8 cellular contexts compared by ENCODE assay signal in genomic region chr16:75647138-75647491, GRCh38. TPM values are rescaled to one million over a fixed set of nuclear protein-coding genes. Genes with fewer than 3 reads are reported as not detected.
A peak's percentile ranks its signal among the peaks of the same experiment; 100 is the strongest.
DNase-seq lines count a peak whose midpoint lies in the region; ATAC-seq and TF ChIP-seq lines count a peak whose summit lies in the region.

No MANE protein-coding gene starts in this region.

- H3K36me3 ChIP-seq in stomach, result peaks cover 3 to 33% (median 25%) of the 10 kb centered on the region in 4 donors

- peak overlapping the region; percentile 66 to 99 (median 94) for H3K27ac ChIP-seq in stomach

- peaks cover 54% of the 10 kb centered on the region for H3K4me1 Mint-ChIP-seq in activated CD8-positive, alpha-beta memory T cell treated with anti-CD3 and anti-CD28 coated beads, Interleukin-2, amount 10 ng/mL, durations not matched to agents 7 days and 5 days
- H3K4me1 Mint-ChIP-seq in activated naive CD8-positive, alpha-beta T cell treated with anti-CD3 and anti-CD28 coated beads for 36 hours, result peaks cover 40% of the 10 kb centered on the region

- H3K4me3 ChIP-seq in iPS-18c (ENCODE audit: insufficient read depth, low read depth, low read length), result peak overlapping the region; percentile 98
- H3K4me3 ChIP-seq in stomach, result peak overlapping the region; percentile 80 to 100 (median 93)

- no peak for TF ChIP-seq POLR2A in stomach (IDR thresholded peaks at IDR 0.05)

- intact Hi-C loops in stomach (cut with DNase I; ENCODE audit: low total_unique reads), result no loop called here

- H3K9me3 Mint-ChIP-seq in activated CD8-positive, alpha-beta memory T cell treated with anti-CD3 and anti-CD28 coated beads, Interleukin-2, amount 10 ng/mL, durations not matched to agents 7 days and 5 days (ENCODE audit: low read depth), result no peaks in the 10 kb centered on the region
- no peaks in the 10 kb centered on the region for H3K9me3 Mint-ChIP-seq in activated naive CD8-positive, alpha-beta T cell treated with anti-CD3 and anti-CD28 coated beads for 36 hours

- H3K27me3 Mint-ChIP-seq in activated CD8-positive, alpha-beta memory T cell treated with anti-CD3 and anti-CD28 coated beads, Interleukin-2, amount 10 ng/mL, durations not matched to agents 7 days and 5 days, result no peaks in the 10 kb centered on the region
- no peaks in the 10 kb centered on the region for H3K27me3 Mint-ChIP-seq in activated naive CD8-positive, alpha-beta T cell treated with anti-CD3 and anti-CD28 coated beads for 36 hours

- H3K9me3 ChIP-seq in iPS-18c (ENCODE audit: control insufficient read depth, insufficient read depth, low read length) (no peaks in the 10 kb centered on the region), stomach (no peaks in the 10 kb centered on the region)

- 0 to 1% (median 0%) methylated on average over 11 to 17 of the region's 17 CpGs for WGBS in stomach, 5 donors

- CTCF ChIA-PET in activated CD8-positive, alpha-beta memory T cell treated with anti-CD3 and anti-CD28 coated beads, Interleukin-2, amount 10 ng/mL, durations not matched to agents 7 days and 5 days (lab: Charles Lee), result interaction anchor here (0.7 to 7.6 kb wide), 7 partner anchors 10 to 213 kb away, joined by 3 to 63 read pairs (median 4); partner anchors contain the start of genes ADAT1, CFDP1, TMEM170A and TMEM231

- DNase-seq in activated CD8-positive, alpha-beta memory T cell treated with anti-CD3 and anti-CD28 coated beads, Interleukin-2, amount 10 ng/mL, durations not matched to agents 7 days and 5 days, result no peak
- no peak for DNase-seq in activated CD8-positive, alpha-beta memory T cell treated with anti-CD3 and anti-CD28 coated beads, Interleukin-2, amount 50 U/mL, for 4 hours
- no peak for DNase-seq in activated naive CD8-positive, alpha-beta T cell treated with anti-CD3 and anti-CD28 coated beads for 36 hours
- DNase-seq in stomach, result no peak
- no peak for DNase-seq in SHP77 treated with DMSO at 0.1 percent for 48 hours (lab: John Stamatoyannopoulos, UW)
- DNase-seq in DMS53 (lab: John Stamatoyannopoulos, UW), result no peak

- TF ChIP-seq EP300 in stomach (IDR thresholded peaks at IDR 0.05), result no peak

- H3K4me1 ChIP-seq in stomach, result peaks cover 45 to 60% (median 53%) of the 10 kb centered on the region in 4 donors

- H3K4me3 Mint-ChIP-seq in activated CD8-positive, alpha-beta memory T cell treated with anti-CD3 and anti-CD28 coated beads, Interleukin-2, amount 10 ng/mL, durations not matched to agents 7 days and 5 days, result peak overlapping the region; percentile 81
- H3K4me3 Mint-ChIP-seq in activated naive CD8-positive, alpha-beta T cell treated with anti-CD3 and anti-CD28 coated beads for 36 hours, result peak overlapping the region; percentile 88

- H3K27me3 ChIP-seq in stomach, result no peaks in the 10 kb centered on the region

- peak overlapping the region; percentile 98 for H3K27ac Mint-ChIP-seq in activated CD8-positive, alpha-beta memory T cell treated with anti-CD3 and anti-CD28 coated beads, Interleukin-2, amount 10 ng/mL, durations not matched to agents 7 days and 5 days
- H3K27ac Mint-ChIP-seq in activated naive CD8-positive, alpha-beta T cell treated with anti-CD3 and anti-CD28 coated beads for 36 hours, result peak overlapping the region; percentile 98

- ATAC-seq in activated CD8-positive, alpha-beta memory T cell treated with anti-CD3 and anti-CD28 coated beads, Interleukin-2, amount 10 ng/mL, durations not matched to agents 7 days and 5 days, result peak; percentile 25
- ATAC-seq in HG03135 (IDR thresholded peaks at IDR 0.05; ENCODE audit: unreplicated experiment), result peak; percentile 19

- peaks cover 43% of the 10 kb centered on the region for H3K36me3 Mint-ChIP-seq in activated CD8-positive, alpha-beta memory T cell treated with anti-CD3 and anti-CD28 coated beads, Interleukin-2, amount 10 ng/mL, durations not matched to agents 7 days and 5 days
- peaks cover 39% of the 10 kb centered on the region for H3K36me3 Mint-ChIP-seq in activated naive CD8-positive, alpha-beta T cell treated with anti-CD3 and anti-CD28 coated beads for 36 hours

- TF ChIP-seq CTCF in stomach (IDR thresholded peaks at IDR 0.05), result no peak

RNA-seq across cellular contexts. Expression of gene KARS1, which starts 0.3 kb away (rescaled TPM):
- total RNA-seq in activated CD8-positive, alpha-beta memory T cell treated with anti-CD3 and anti-CD28 coated beads, Interleukin-2, amount 10 ng/mL, durations not matched to agents 7 days and 5 days, result 100 to 1,000 TPM; 182 to 220 TPM
- total RNA-seq in activated naive CD8-positive, alpha-beta T cell treated with anti-CD3 and anti-CD28 coated beads for 36 hours, result 100 to 1,000 TPM; 347 to 366 TPM
- 100 to 1,000 TPM in 2 of 5 donors, 10 to 100 TPM in 3; 85.8 to 196 (median 97.4) TPM for total RNA-seq in stomach
- polyA plus RNA-seq in stomach, result 100 to 1,000 TPM in 1 of 3 donors, 10 to 100 TPM in 2; 81.2 to 102 (median 84.1) TPM

RNA-seq across cellular contexts. Expression of gene TERF2IP, which starts 0.5 kb away (rescaled TPM):
- total RNA-seq in activated CD8-positive, alpha-beta memory T cell treated with anti-CD3 and anti-CD28 coated beads, Interleukin-2, amount 10 ng/mL, durations not matched to agents 7 days and 5 days, result 10 to 100 TPM; 71.1 to 91.4 TPM
- 10 to 100 TPM; 68.8 to 73.5 TPM for total RNA-seq in activated naive CD8-positive, alpha-beta T cell treated with anti-CD3 and anti-CD28 coated beads for 36 hours
- 10 to 100 TPM; 17.1 to 58.3 (median 43.7) TPM for total RNA-seq in stomach
- polyA plus RNA-seq in stomach, result 10 to 100 TPM; 30.0 to 37.3 (median 31.1) TPM

RNA-seq across cellular contexts. Expression of gene ADAT1, which starts 24.0 kb away (rescaled TPM):
- total RNA-seq in activated CD8-positive, alpha-beta memory T cell treated with anti-CD3 and anti-CD28 coated beads, Interleukin-2, amount 10 ng/mL, durations not matched to agents 7 days and 5 days, result 10 to 100 TPM; 48.3 to 57.2 TPM
- total RNA-seq in activated naive CD8-positive, alpha-beta T cell treated with anti-CD3 and anti-CD28 coated beads for 36 hours, result 10 to 100 TPM; 56.7 to 58.7 TPM
- total RNA-seq in stomach, result 10 to 100 TPM in 3 of 5 donors, 1 to 10 TPM in 1, under 1 TPM in 1; 0.58 to 69.8 (median 25.8) TPM
- polyA plus RNA-seq in stomach, result 10 to 100 TPM in 1 of 3 donors, 1 to 10 TPM in 2; 6.0 to 18.2 (median 7.8) TPM

RNA-seq across cellular contexts. Expression of gene CPHXL2, which starts 29.7 kb away (rescaled TPM):
- total RNA-seq in activated CD8-positive, alpha-beta memory T cell treated with anti-CD3 and anti-CD28 coated beads, Interleukin-2, amount 10 ng/mL, durations not matched to agents 7 days and 5 days, result not detected
- not detected for total RNA-seq in activated naive CD8-positive, alpha-beta T cell treated with anti-CD3 and anti-CD28 coated beads for 36 hours
- not detected for total RNA-seq in stomach
- polyA plus RNA-seq in stomach, result not detected

RNA-seq across cellular contexts. Expression of gene DUXB, which starts 54.1 kb away (rescaled TPM):
- not detected for total RNA-seq in activated CD8-positive, alpha-beta memory T cell treated with anti-CD3 and anti-CD28 coated beads, Interleukin-2, amount 10 ng/mL, durations not matched to agents 7 days and 5 days
- total RNA-seq in activated naive CD8-positive, alpha-beta T cell treated with anti-CD3 and anti-CD28 coated beads for 36 hours, result not detected
- not detected for total RNA-seq in stomach
- polyA plus RNA-seq in stomach, result not detected
